ENCODE assay signal across 8 cellular contexts in genomic region chr2:70984576-70985282, GRCh38. TPM values are rescaled to one million over a fixed set of nuclear protein-coding genes. Genes with fewer than 3 reads are reported as not detected.
DNase-seq lines count a peak whose midpoint lies in the region; ATAC-seq and TF ChIP-seq lines count a peak whose summit lies in the region.

No MANE protein-coding gene starts in this region.

- 42 to 66% methylated on average over 12 to 32 of the region's 32 CpGs for WGBS in testis, 2 donors

- ATAC-seq in GM21576 (IDR thresholded peaks at IDR 0.05; ENCODE audit: unreplicated experiment) = peak; percentile 76

- H3K36me3 ChIP-seq in neural progenitor cell (no peaks in the 10 kb centered on the region), testis (ENCODE audit: low read depth, missing control alignments) (peaks cover 4% of the 10 kb centered on the region)

- no peaks in the 10 kb centered on the region for H3K9me3 ChIP-seq in neural progenitor cell (ENCODE audit: low read depth)
- H3K9me3 ChIP-seq in testis = no peaks in the 10 kb centered on the region

- intact Hi-C loops in testis (cut with DNase I; ENCODE audit: low total_unique reads) = no loop called here

- no peak overlapping the region for H2AFZ ChIP-seq in neural progenitor cell (replicated peaks)

- peak overlapping the region; percentile 10 for H3K4me3 Mint-ChIP-seq in neural progenitor cell

- peaks cover 3% of the 10 kb centered on the region for H3K27me3 ChIP-seq in neural progenitor cell
- no peaks in the 10 kb centered on the region for H3K27me3 ChIP-seq in testis

- H3K9ac ChIP-seq in neural progenitor cell = no peak overlapping the region

- H3K4me1 ChIP-seq in neural progenitor cell (no peaks in the 10 kb centered on the region), testis (no peaks in the 10 kb centered on the region)

- no peaks in the 10 kb centered on the region for H3K4me1 Mint-ChIP-seq in neural progenitor cell

- no peaks in the 10 kb centered on the region for H3F3A ChIP-seq in neural progenitor cell (ENCODE audit: low read depth)

- no peaks in the 10 kb centered on the region for H3K79me2 ChIP-seq in neural progenitor cell (ENCODE audit: low read depth)

- no peak overlapping the region for H3K27ac Mint-ChIP-seq in neural progenitor cell

- no peak for TF ChIP-seq POLR2A in testis (IDR thresholded peaks at IDR 0.05)

- DNase-seq in EL (peak; percentile 26), epithelial cell of esophagus (ENCODE audit: low read depth) (peak; percentile 73), neural progenitor cell (ENCODE audit: low spot score) (peak; percentile 78), testis (peak; percentile 42), COR-L47 (lab: John Stamatoyannopoulos, UW) (no peak)
- peak; percentile 93 for DNase-seq in activated CD8-positive, alpha-beta memory T cell treated with anti-CD3 and anti-CD28 coated beads for 24 hours

- TF ChIP-seq CTCF in LNCAP (IDR thresholded peaks at IDR 0.05) (peak; percentile 18; the same call in 1 of the 2 replicates), epithelial cell of esophagus (IDR thresholded peaks at IDR 0.05; ENCODE audit: insufficient read depth, low read depth, low read length, missing control alignments) (peak; percentile 76), neural progenitor cell (IDR thresholded peaks at IDR 0.05) (peak; percentile 89), testis (IDR thresholded peaks at IDR 0.05) (peak; percentile 22 to 71 (median 32))

- no peak overlapping the region for H3K4me2 ChIP-seq in neural progenitor cell

- peaks cover 14% of the 10 kb centered on the region for H3K36me3 Mint-ChIP-seq in neural progenitor cell

- peaks cover 25% of the 10 kb centered on the region for H4K20me1 ChIP-seq in neural progenitor cell (ENCODE audit: low read depth)

- no peak overlapping the region for H3K4me3 ChIP-seq in epithelial cell of esophagus (ENCODE audit: low read length)
- H3K4me3 ChIP-seq in neural progenitor cell = no peak overlapping the region
- H3K4me3 ChIP-seq in testis = no peak overlapping the region

- H3K27ac ChIP-seq in neural progenitor cell (no peak overlapping the region), testis (no peak overlapping the region)

- H3K9me3 Mint-ChIP-seq in neural progenitor cell = no peaks in the 10 kb centered on the region

- H3K27me3 Mint-ChIP-seq in neural progenitor cell (ENCODE audit: insufficient read depth, low read depth) = peaks cover 2% of the 10 kb centered on the region

RNA-seq across cellular contexts. Expression of gene ANKRD53, which starts 6.3 kb away (rescaled TPM):
- total RNA-seq in neural progenitor cell (ENCODE audit: low replicate concordance) (0.06 TPM in 1 of 2 replicates, not detected in the other), testis (10 to 100 TPM; 10.6 to 36.3 TPM)
- polyA plus RNA-seq in testis (ENCODE audit: insufficient read depth, low read depth, low replicate concordance) = 52.2 TPM

RNA-seq across cellular contexts. Expression of gene TEX261, which starts 9.9 kb away (rescaled TPM):
- total RNA-seq in neural progenitor cell (ENCODE audit: low replicate concordance) = 9.4 and 27.7 TPM in 2 replicates
- 10 to 100 TPM; 39.0 to 40.7 TPM for total RNA-seq in testis
- polyA plus RNA-seq in testis (ENCODE audit: insufficient read depth, low read depth, low replicate concordance) = 133 TPM

RNA-seq across cellular contexts. Expression of gene ATP6V1B1, which starts 49.0 kb away (rescaled TPM):
- total RNA-seq in neural progenitor cell (ENCODE audit: low replicate concordance) (0.99 and 1.1 TPM in 2 replicates), testis (1 to 10 TPM; 1.7 to 2.9 TPM)
- polyA plus RNA-seq in testis (ENCODE audit: insufficient read depth, low read depth, low replicate concordance) = not detected

Comparison
In these comparisons a context has a peak if more than half of its experiments do, and no peak if none do; other contexts are left out.
1. CTCF ChIP-seq: peak in every context shown above with its lines; median percentile 89 in neural progenitor cell; 76 in epithelial cell of esophagus; 32 in testis; 18 in LNCAP.
2. RNA of gene ANKRD53, which starts 6.3 kb away (total RNA-seq): 10.6 to 36.3 TPM in testis; 0.06 TPM in neural progenitor cell; every median in the first group is over 10 times any median in the second.